ENCODE assay signal across 25 cellular contexts in genomic region chr12:93299262-93299846, GRCh38.
"Had no signal": no experiment of that assay in that cellular context is flagged by ENCODE, and none has a peak within 500 bp of the region (broad histone marks: within the 10 kb centered on the region; RNA-seq: fewer than 3 reads in every experiment).

No MANE protein-coding gene starts in this region.

- FAIRE-seq: colon had no signal

- DNase-seq: activated B cell treated with CpG ODN at 0.5 μM for 24 hours; activated CD4-positive, alpha-beta T cell treated with anti-CD3 and anti-CD28 coated beads, Interleukin-2, amount 50 U/mL, for 1 hour; activated CD8-positive, alpha-beta T cell treated with anti-CD3 and anti-CD28 coated beads for 36 hours; activated gamma-delta T cell treated with Interleukin-2 at 50 U/mL for 16 hours; activated naive CD4-positive, alpha-beta T cell treated with anti-CD3 and anti-CD28 coated beads, Interleukin-2, amount 50 U/mL, for 16 hours; activated T-cell treated with anti-CD3 and anti-CD28 coated beads, Interleukin-2, amount 50 U/mL, for 4 hours; amygdala; dermis blood vessel endothelial cell; effector CD4-positive, alpha-beta T cell; left ventricle myocardium superior; posterior cingulate gyrus; right lobe of liver; stimulated activated CD4-positive, alpha-beta T cell treated with anti-CD3 and anti-CD28 coated beads, Interleukin-12 subunit alpha, Interleukin-12 subunit beta, amount 100 ng/mL, for 4 hours; stimulated activated CD4-positive, alpha-beta T cell treated with anti-CD3 and anti-CD28 coated beads, Interleukin-4, amount 100 ng/mL, for 1 hour; stimulated activated naive CD8-positive, alpha-beta T cell treated with anti-CD3 and anti-CD28 coated beads, Interleukin-15, Interleukin-2, amounts not matched to agents 100 U/mL and 50 U/mL, for 24 hours; T-helper 17 cell; T1000; testis; transverse colon; uterus had no signal

- H3K27me3 ChIP-seq: breast epithelium, right lobe of liver, testis, transverse colon, uterus had no signal

- H3K4me1 ChIP-seq: right lobe of liver, uterus had no signal

- H3K9me3 ChIP-seq: breast epithelium, right lobe of liver, testis, transverse colon, uterus had no signal

- H3K36me3 ChIP-seq: breast epithelium, right lobe of liver, transverse colon, uterus had no signal

- H3K4me3 ChIP-seq: breast epithelium, right lobe of liver, skin epidermis, testis, transverse colon, uterus had no signal

- ATAC-seq: activated CD8-positive, alpha-beta T cell treated with anti-CD3 and anti-CD28 coated beads for 36 hours; activated T-cell treated with anti-CD3 and anti-CD28 coated beads, Interleukin-2, amount 50 U/mL, for 4 hours; activated T-helper 17 cell treated with anti-CD3 and anti-CD28 coated beads, Interleukin-2, amount 50 U/mL, for 72 hours; left ventricle myocardium superior; right lobe of liver; stimulated activated naive CD8-positive, alpha-beta T cell treated with anti-CD3 and anti-CD28 coated beads, Interleukin-15, Interleukin-2, amounts not matched to agents 100 U/mL and 50 U/mL, for 24 hours; T-helper 17 cell had no signal

- H3K27ac ChIP-seq: breast epithelium, epithelial cell of prostate, right lobe of liver, skin epidermis, testis, transverse colon, uterus had no signal
